Comparison of ENCODE assay signal across 10 cellular contexts in the genomic region with DNA sequence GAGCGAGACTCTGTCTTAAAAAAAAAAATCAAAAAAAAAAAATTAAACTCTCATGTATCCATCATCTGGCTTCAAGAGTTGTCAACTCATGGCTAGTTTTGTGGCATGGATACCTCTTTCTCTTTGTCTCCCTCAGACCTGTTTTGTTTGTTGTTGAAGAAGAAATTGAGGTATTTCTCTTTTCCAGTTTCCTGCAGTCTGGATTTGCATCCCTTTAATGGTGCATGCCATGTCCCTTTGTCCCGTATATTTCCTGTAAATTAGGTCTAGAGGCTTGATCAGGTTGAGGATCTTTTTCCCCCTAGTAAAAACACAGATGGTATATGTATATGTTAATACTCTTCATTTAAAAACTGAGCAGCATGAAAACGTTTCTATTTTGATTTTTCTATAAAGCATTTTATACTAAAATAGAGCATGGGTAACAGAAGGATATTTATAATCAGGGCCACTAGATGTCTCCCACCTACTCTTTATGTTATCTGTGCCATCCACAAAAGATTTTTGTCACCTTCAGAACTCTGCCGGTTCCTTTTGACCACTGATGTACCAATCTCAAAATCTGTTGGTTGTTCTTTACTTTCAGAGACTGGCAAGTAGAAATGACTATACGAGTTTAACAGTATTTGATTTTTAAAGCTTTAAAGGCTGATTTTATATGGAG.
DNase-seq lines count a peak whose midpoint lies in the region; ATAC-seq and TF ChIP-seq lines count a peak whose summit lies in the region.
"Had no signal": no experiment of that assay in that cellular context is flagged by ENCODE, and none has a peak within 500 bp of the region (broad histone marks: within the 10 kb centered on the region; RNA-seq: fewer than 3 reads in every experiment).

No MANE protein-coding gene starts in this region.

- no peak overlapping the region for H3K27ac Mint-ChIP-seq in nephron
- H3K27ac Mint-ChIP-seq: activated T-cell treated with anti-CD3 and anti-CD28 coated beads, Interleukin-2, amount 50 U/mL, for 24 hours; T-cell had no signal

- DNase-seq in GM10266 (ENCODE audit: extremely low spot score) (peak; percentile 10), Kasumi-1 (lab: John Stamatoyannopoulos, UW) (peak; percentile 15 to 56), astrocyte of the cerebellum (ENCODE audit: low read depth) (no peak), inferior parietal cortex (ENCODE audit: extremely low spot score) (no peak)
- DNase-seq in activated CD4-positive, alpha-beta T cell treated with anti-CD3 and anti-CD28 coated beads, Interleukin-2, amount 50 U/mL, for 1 hour = no peak
- DNase-seq: activated T-cell treated with anti-CD3 and anti-CD28 coated beads, Interleukin-2, amount 50 U/mL, for 24 hours; T-cell had no signal

- H3K27me3 Mint-ChIP-seq in nephron (ENCODE audit: low read depth) = no peaks in the 10 kb centered on the region
- H3K27me3 Mint-ChIP-seq: activated T-cell treated with anti-CD3 and anti-CD28 coated beads, Interleukin-2, amount 50 U/mL, for 24 hours; T-cell had no signal

- no peak overlapping the region for H3K4me3 Mint-ChIP-seq in nephron
- H3K4me3 Mint-ChIP-seq: activated T-cell treated with anti-CD3 and anti-CD28 coated beads, Interleukin-2, amount 50 U/mL, for 24 hours; T-cell had no signal

- no peaks in the 10 kb centered on the region for H3K9me3 Mint-ChIP-seq in nephron
- H3K9me3 Mint-ChIP-seq: activated T-cell treated with anti-CD3 and anti-CD28 coated beads, Interleukin-2, amount 50 U/mL, for 24 hours had no signal

- no peaks in the 10 kb centered on the region for H3K4me1 Mint-ChIP-seq in nephron

- TF ChIP-seq CTCF in GM10266 (IDR thresholded peaks at IDR 0.05; ENCODE audit: control insufficient read depth, insufficient read depth, low read depth, missing control alignments) (no peak), astrocyte of the cerebellum (IDR thresholded peaks at IDR 0.05; ENCODE audit: low read depth, low read length, missing control alignments) (peak; percentile 26), nephron (IDR thresholded peaks at IDR 0.05; ENCODE audit: unreplicated experiment in 3 of 3) (peak in 2 of 3 experiments; percentile 8 to 25)

- no peak for ATAC-seq in HG03139 (IDR thresholded peaks at IDR 0.05; ENCODE audit: unreplicated experiment)
- ATAC-seq: T-cell had no signal

- in situ Hi-C loops in astrocyte of the cerebellum (cut with HindIII; ENCODE audit: low sequenced_read_pairs) = loop anchor here (5.0 kb wide), 1 partner anchor 46 kb away; no protein-coding TSS in a partner anchor

- H3K4me3 ChIP-seq in astrocyte of the cerebellum (ENCODE audit: low read depth, low read length) = no peak overlapping the region
- H3K4me3 ChIP-seq: skin epidermis had no signal

- H3K36me3 Mint-ChIP-seq in nephron (ENCODE audit: low read depth) = peaks cover 31% of the 10 kb centered on the region

Comparison
In these comparisons a context has a peak if more than half of its experiments do, and no peak if none do; other contexts are left out.
1. DNase-seq: peak in GM10266 (single experiment) and Kasumi-1 (2 of 2); none in astrocyte of the cerebellum (single experiment), activated CD4-positive, alpha-beta T cell treated with anti-CD3 and anti-CD28 coated beads, Interleukin-2, amount 50 U/mL, for 1 hour (single experiment) and inferior parietal cortex (single experiment).